ENCODE assay signal across 8 cellular contexts in the genomic region with DNA sequence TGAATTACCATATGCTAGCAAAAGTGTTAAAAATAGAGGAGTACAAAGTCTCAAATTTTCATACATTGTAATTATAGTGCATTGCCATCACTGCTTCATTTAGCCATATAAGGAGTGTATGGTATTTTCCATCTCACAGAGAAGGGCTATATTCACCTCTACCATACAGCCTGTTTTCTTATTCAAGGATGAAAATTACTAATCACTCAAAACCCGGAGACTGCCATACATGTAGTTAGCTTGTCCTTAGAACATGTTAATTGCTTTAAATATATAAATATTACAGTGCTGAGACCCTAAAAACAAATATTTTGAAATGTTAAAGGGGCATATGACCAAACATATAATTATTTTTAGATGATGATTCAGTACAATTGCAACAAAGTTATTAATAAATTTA. TPM values are rescaled to one million over a fixed set of nuclear protein-coding genes. Genes with fewer than 3 reads are reported as not detected.
DNase-seq lines count a peak whose midpoint lies in the region; ATAC-seq and TF ChIP-seq lines count a peak whose summit lies in the region.

No MANE protein-coding gene starts in this region.

- H3K27ac ChIP-seq in BLaER1 treated with 17β-estradiol and CSF1 and Interleukin-3, amounts not matched to agents 10 nM and 100 nM = peak overlapping the region in 5 of 11 experiments; percentile 57 to 86 (median 80); a peak in 9 of 22 replicates
- no peak overlapping the region for H3K27ac ChIP-seq in neuronal stem cell (replicated peaks; ENCODE audit: low read length)

- peak overlapping the region; percentile 79 for H2AFZ ChIP-seq in neuronal stem cell (ENCODE audit: low read length)

- H3K27me3 ChIP-seq in BLaER1 treated with 17β-estradiol and CSF1 and Interleukin-3, amounts not matched to agents 10 nM and 100 nM = peaks cover 3 to 56% (median 35%) of the 10 kb centered on the region in 11 experiments; a peak in 21 of 22 replicates
- H3K27me3 ChIP-seq in neuronal stem cell (ENCODE audit: control insufficient read depth in 3 of 3, insufficient read depth in 3 of 3, low read depth in 1 of 3, low read length in 3 of 3) = peaks cover 5 to 30% (median 20%) of the 10 kb centered on the region in 3 experiments

- peak overlapping the region in 3 of 10 experiments; percentile 77 to 86 (median 85); a peak in 6 of 20 replicates for H3K4me3 ChIP-seq in BLaER1 treated with 17β-estradiol and CSF1 and Interleukin-3, amounts not matched to agents 10 nM and 100 nM
- H3K4me3 ChIP-seq in NB4 (ENCODE audit: low read depth, low read length) = peak overlapping the region; percentile 84
- H3K4me3 ChIP-seq in neuronal stem cell (ENCODE audit: low read length in 2 of 2) = peak overlapping the region in 1 of 2 donors; percentile 51

- H3K27me3 Mint-ChIP-seq in effector memory CD8-positive, alpha-beta T cell = no peaks in the 10 kb centered on the region

- no peak overlapping the region for H3K18ac ChIP-seq in neuronal stem cell (ENCODE audit: low read length)

- H2BK15ac ChIP-seq in neuronal stem cell (ENCODE audit: low read length) = no peak overlapping the region

- no peak overlapping the region for H2AK5ac ChIP-seq in neuronal stem cell (ENCODE audit: low read depth, low read length)

- no peaks in the 10 kb centered on the region for H3K9me3 Mint-ChIP-seq in effector memory CD8-positive, alpha-beta T cell

- peaks cover 15 to 30% (median 18%) of the 10 kb centered on the region in 11 experiments; a peak in 21 of 22 replicates for H4K20me1 ChIP-seq in BLaER1 treated with 17β-estradiol and CSF1 and Interleukin-3, amounts not matched to agents 10 nM and 100 nM

- peaks cover 3% of the 10 kb centered on the region for H3K36me3 Mint-ChIP-seq in effector memory CD8-positive, alpha-beta T cell (ENCODE audit: insufficient read depth)

- TF ChIP-seq CTCF in NB4 (IDR thresholded peaks at IDR 0.05; ENCODE audit: low read depth, low read length) = no peak

- no peak for DNase-seq in NB4 (ENCODE audit: low read depth)
- no peak for DNase-seq in effector memory CD8-positive, alpha-beta T cell
- no peak for DNase-seq in neuronal stem cell (ENCODE audit: low spot score)
- no peak for DNase-seq in hepatic stellate cell (ENCODE audit: low spot score)
- DNase-seq in GM19238 (ENCODE audit: insufficient read length, low spot score) = no peak
- DNase-seq in pons (ENCODE audit: low spot score) = no peak

- no peak overlapping the region for H2BK12ac ChIP-seq in neuronal stem cell (ENCODE audit: low read length)

- H3K27ac Mint-ChIP-seq in effector memory CD8-positive, alpha-beta T cell = peak overlapping the region in 1 of 2 donors; percentile 79

- peaks cover 0 to 27% (median 11%) of the 10 kb centered on the region in 11 experiments; a peak in 10 of 22 replicates for H3K36me3 ChIP-seq in BLaER1 treated with 17β-estradiol and CSF1 and Interleukin-3, amounts not matched to agents 10 nM and 100 nM
- no peaks in the 10 kb centered on the region for H3K36me3 ChIP-seq in neuronal stem cell (replicated peaks in 1 of 2; ENCODE audit: control insufficient read depth in 2 of 2, insufficient read depth in 2 of 2, low read length in 2 of 2)

- TF ChIP-seq POLR2A in NB4 (IDR thresholded peaks at IDR 0.05; ENCODE audit: extremely low read depth, insufficient read length) = no peak

- H2BK5ac ChIP-seq in neuronal stem cell (ENCODE audit: low read length) = no peak overlapping the region

- peaks cover 29 to 39% of the 10 kb centered on the region in 2 donors for H3K4me1 Mint-ChIP-seq in effector memory CD8-positive, alpha-beta T cell (ENCODE audit: low read depth in 2 of 2)

- H2BK120ac ChIP-seq in neuronal stem cell (ENCODE audit: low read depth, low read length) = no peak overlapping the region

- no peak overlapping the region for H3K4ac ChIP-seq in neuronal stem cell (ENCODE audit: low read length)

- H4K91ac ChIP-seq in neuronal stem cell (ENCODE audit: low read depth, low read length, poor library complexity) = no peak overlapping the region

- peak overlapping the region; percentile 80 to 94 for H3K4me3 Mint-ChIP-seq in effector memory CD8-positive, alpha-beta T cell

- H3K9ac ChIP-seq in BLaER1 treated with 17β-estradiol and CSF1 and Interleukin-3, amounts not matched to agents 10 nM and 100 nM = peak overlapping the region in 5 of 11 experiments; percentile 67 to 86 (median 79); a peak in 8 of 22 replicates
- no peak overlapping the region for H3K9ac ChIP-seq in neuronal stem cell (ENCODE audit: low read depth, low read length, poor library complexity)

- H3K9me3 ChIP-seq in BLaER1 treated with 17β-estradiol and CSF1 and Interleukin-3, amounts not matched to agents 10 nM and 100 nM (replicated peaks in 1 of 11) = no peaks in the 10 kb centered on the region
- H3K9me3 ChIP-seq in neuronal stem cell (replicated peaks in 1 of 2; ENCODE audit: control insufficient read depth in 2 of 2, insufficient read depth in 1 of 2, low read depth in 1 of 2, low read length in 2 of 2) = no peaks in the 10 kb centered on the region

- H3K4me1 ChIP-seq in BLaER1 treated with 17β-estradiol and CSF1 and Interleukin-3, amounts not matched to agents 10 nM and 100 nM = peaks cover 30 to 66% (median 44%) of the 10 kb centered on the region in 10 experiments
- H3K4me1 ChIP-seq in neuronal stem cell (ENCODE audit: control insufficient read depth in 2 of 2, insufficient read depth in 1 of 2, low read depth in 1 of 2, low read length in 2 of 2) = peaks cover 2 to 3% of the 10 kb centered on the region in 2 donors

- H3K79me1 ChIP-seq in neuronal stem cell (ENCODE audit: low read depth, low read length) = peaks cover 1% of the 10 kb centered on the region

- WGBS in neuronal stem cell (ENCODE audit: extremely low coverage in 2 of 2, insufficient read length in 2 of 2, insufficient replicate concordance in 1 of 2), 2 donors = no CpG with 5 or more reads among the region's 1 CpG

- H3K4me2 ChIP-seq in BLaER1 treated with 17β-estradiol and CSF1 and Interleukin-3, amounts not matched to agents 10 nM and 100 nM = peak overlapping the region; percentile 90 to 99 (median 96)
- no peak overlapping the region for H3K4me2 ChIP-seq in neuronal stem cell (ENCODE audit: insufficient read depth, low read length, poor library complexity, severe bottlenecking)

- H4K8ac ChIP-seq in neuronal stem cell (ENCODE audit: low read depth, low read length) = no peak overlapping the region

- H3K23ac ChIP-seq in neuronal stem cell (ENCODE audit: low read depth, low read length, poor library complexity) = no peak overlapping the region

- no peak overlapping the region for H3K14ac ChIP-seq in neuronal stem cell (ENCODE audit: low read length)

- ATAC-seq in effector memory CD8-positive, alpha-beta T cell (replicated peaks) = no peak
- no peak for ATAC-seq in HG02759 (IDR thresholded peaks at IDR 0.05; ENCODE audit: unreplicated experiment)

RNA-seq across cellular contexts. Expression of a gene that starts 49.4 kb away (rescaled TPM):
- polyA plus RNA-seq in neuronal stem cell (2013, experiment 1 of 2) = 0.71 TPM
- polyA plus RNA-seq in neuronal stem cell (2013, experiment 2 of 2) = 0.65 TPM

RNA-seq across cellular contexts. Expression of a gene that starts 49.5 kb away (rescaled TPM):
- 31.2 TPM for polyA plus RNA-seq in neuronal stem cell (2013, experiment 1 of 2)
- 29.9 TPM for polyA plus RNA-seq in neuronal stem cell (2013, experiment 2 of 2)
